In genomic region chr2:121173112-121173511, GRCh38 we compare ENCODE assay signal across 20 cellular contexts.
"Had no signal": no experiment of that assay in that cellular context is flagged by ENCODE, and none has a peak within 500 bp of the region (broad histone marks: within the 10 kb centered on the region; RNA-seq: fewer than 3 reads in every experiment).

No MANE protein-coding gene starts in this region.

- H3K27me3 ChIP-seq: pancreas, thyroid gland, uterus had no signal

- H3K36me3 Mint-ChIP-seq: activated naive CD8-positive, alpha-beta T cell; stimulated activated effector memory CD8-positive, alpha-beta T cell treated with anti-CD3 and anti-CD28 coated beads, Interleukin-12 subunit alpha, Interleukin-12 subunit beta, amount 100 ng/mL, for 72 hours had no signal

- H3K27ac Mint-ChIP-seq: activated naive CD8-positive, alpha-beta T cell; endodermal cell; naive thymus-derived CD4-positive, alpha-beta T cell; stimulated activated effector memory CD8-positive, alpha-beta T cell treated with anti-CD3 and anti-CD28 coated beads, Interleukin-12 subunit alpha, Interleukin-12 subunit beta, amount 100 ng/mL, for 72 hours; T-helper 17 cell had no signal

- H3K9me3 ChIP-seq: mucosa of descending colon, pancreas, thyroid gland, uterus had no signal

- H3K4me1 Mint-ChIP-seq: endodermal cell; stimulated activated effector memory CD8-positive, alpha-beta T cell treated with anti-CD3 and anti-CD28 coated beads, Interleukin-12 subunit alpha, Interleukin-12 subunit beta, amount 100 ng/mL, for 72 hours; T-helper 17 cell had no signal

- H3K4me1 ChIP-seq: pancreas, thyroid gland, uterus had no signal

- H3K36me3 ChIP-seq: heart left ventricle, pancreas, thyroid gland, uterus had no signal

- DNase-seq: activated CD4-positive, alpha-beta T cell treated with anti-CD3 and anti-CD28 coated beads for 4 hours; activated CD8-positive, alpha-beta memory T cell treated with anti-CD3 and anti-CD28 coated beads, Interleukin-2, amount 50 U/mL, for 48 hours; activated gamma-delta T cell treated with Interleukin-2 at 50 U/mL for 16 hours; amniotic stem cell; dorsolateral prefrontal cortex; endodermal cell; foreskin melanocyte; heart left ventricle; mucosa of descending colon; naive thymus-derived CD4-positive, alpha-beta T cell; pancreas; stimulated activated CD4-positive, alpha-beta T cell treated with anti-CD3 and anti-CD28 coated beads, Interleukin-12 subunit alpha, Interleukin-12 subunit beta, amount 100 ng/mL, for 4 hours; stimulated activated CD4-positive, alpha-beta T cell treated with anti-CD3 and anti-CD28 coated beads, Interleukin-2, amount 100 ng/mL, for 24 hours; T-helper 17 cell; thyroid gland; uterus had no signal

- H3K4me3 Mint-ChIP-seq: activated naive CD8-positive, alpha-beta T cell; endodermal cell; naive thymus-derived CD4-positive, alpha-beta T cell; stimulated activated effector memory CD8-positive, alpha-beta T cell treated with anti-CD3 and anti-CD28 coated beads, Interleukin-12 subunit alpha, Interleukin-12 subunit beta, amount 100 ng/mL, for 72 hours; T-helper 17 cell had no signal

- H3K4me3 ChIP-seq: dorsolateral prefrontal cortex, heart left ventricle, mucosa of descending colon, pancreas, thyroid gland, uterus had no signal

- H3K27ac ChIP-seq: dorsolateral prefrontal cortex, heart left ventricle, pancreas, thyroid gland, uterus had no signal

- FAIRE-seq: islet of Langerhans, pancreas had no signal

- ATAC-seq: heart left ventricle; left lobe of liver; mucosa of descending colon; naive thymus-derived CD4-positive, alpha-beta T cell; pancreas; stimulated activated effector memory CD8-positive, alpha-beta T cell treated with anti-CD3 and anti-CD28 coated beads, Interleukin-12 subunit alpha, Interleukin-12 subunit beta, amount 100 ng/mL, for 72 hours; T-helper 17 cell had no signal
